In genomic region chr2:95388878-95389255, GRCh38 we compare ENCODE assay signal across 16 cellular contexts. TPM values are rescaled to one million over a fixed set of nuclear protein-coding genes. Genes with fewer than 3 reads are reported as not detected.
DNase-seq lines count a peak whose midpoint lies in the region; ATAC-seq and TF ChIP-seq lines count a peak whose summit lies in the region.
"Had no signal": no experiment of that assay in that cellular context is flagged by ENCODE, and none has a peak within 500 bp of the region (broad histone marks: within the 10 kb centered on the region; RNA-seq: fewer than 3 reads in every experiment).

No MANE protein-coding gene starts in this region.

- H2BK20ac ChIP-seq in IMR-90 (ENCODE audit: low read depth, low read length), result no peak overlapping the region

- dilution Hi-C loops in IMR-90 (cut with HindIII; ENCODE audit: low sequenced_read_pairs, unreplicated experiment), result no loop called here

- H3K27me3 Mint-ChIP-seq in activated naive CD8-positive, alpha-beta T cell treated with anti-CD3 and anti-CD28 coated beads, Interleukin-2, amount 10 ng/mL, durations not matched to agents 7 days and 5 days, result no peaks in the 10 kb centered on the region
- H3K27me3 Mint-ChIP-seq in activated naive CD8-positive, alpha-beta T cell treated with anti-CD3 and anti-CD28 coated beads for 36 hours, result no peaks in the 10 kb centered on the region
- H3K27me3 Mint-ChIP-seq in MCF 10A (ENCODE audit: insufficient read depth, unreplicated experiment), result no peaks in the 10 kb centered on the region
- peaks cover 0 to 3% (median 2%) of the 10 kb centered on the region in 3 donors for H3K27me3 Mint-ChIP-seq in immature natural killer cell (ENCODE audit: low read depth in 3 of 3)

- no peak overlapping the region for H3K4ac ChIP-seq in IMR-90 (ENCODE audit: low read depth, low read length)

- no peaks in the 10 kb centered on the region for H3K9me3 Mint-ChIP-seq in activated naive CD8-positive, alpha-beta T cell treated with anti-CD3 and anti-CD28 coated beads, Interleukin-2, amount 10 ng/mL, durations not matched to agents 7 days and 5 days
- no peaks in the 10 kb centered on the region for H3K9me3 Mint-ChIP-seq in activated naive CD8-positive, alpha-beta T cell treated with anti-CD3 and anti-CD28 coated beads for 36 hours
- H3K9me3 Mint-ChIP-seq in MCF 10A (ENCODE audit: unreplicated experiment) (no peaks in the 10 kb centered on the region), immature natural killer cell (no peaks in the 10 kb centered on the region)
- H3K9me3 Mint-ChIP-seq: IgD-negative memory B cell had no signal

- H3K4me3 Mint-ChIP-seq in activated naive CD8-positive, alpha-beta T cell treated with anti-CD3 and anti-CD28 coated beads, Interleukin-2, amount 10 ng/mL, durations not matched to agents 7 days and 5 days, result no peak overlapping the region
- no peak overlapping the region for H3K4me3 Mint-ChIP-seq in activated naive CD8-positive, alpha-beta T cell treated with anti-CD3 and anti-CD28 coated beads for 36 hours
- H3K4me3 Mint-ChIP-seq in MCF 10A (ENCODE audit: unreplicated experiment) (no peak overlapping the region), immature natural killer cell (no peak overlapping the region)
- H3K4me3 Mint-ChIP-seq: IgD-negative memory B cell had no signal

- no peak overlapping the region for H4K8ac ChIP-seq in IMR-90 (ENCODE audit: low read depth in 2 of 2, low read length in 2 of 2)

- no peak overlapping the region for H2BK15ac ChIP-seq in IMR-90 (ENCODE audit: low read depth, low read length)

- H3K4me3 ChIP-seq in IMR-90 (ENCODE audit: insufficient read depth, low read depth, low read length) (no peak overlapping the region), smooth muscle cell (no peak overlapping the region)
- H3K4me3 ChIP-seq: ovary, thoracic aorta had no signal

- H2BK120ac ChIP-seq in IMR-90 (ENCODE audit: low read depth, low read length), result no peak overlapping the region

- H3K14ac ChIP-seq in IMR-90 (replicated peaks; ENCODE audit: low read depth, low read length), result no peak overlapping the region

- peak; percentile 25 for ATAC-seq in activated naive CD8-positive, alpha-beta T cell treated with anti-CD3 and anti-CD28 coated beads, Interleukin-2, amount 10 ng/mL, durations not matched to agents 7 days and 5 days (ENCODE audit: low read depth)
- peak; percentile 30; the same call in 1 of the 2 replicates for ATAC-seq in IMR-90 (ENCODE audit: low read depth)

- H3K36me3 Mint-ChIP-seq in activated naive CD8-positive, alpha-beta T cell treated with anti-CD3 and anti-CD28 coated beads, Interleukin-2, amount 10 ng/mL, durations not matched to agents 7 days and 5 days, result no peaks in the 10 kb centered on the region
- H3K36me3 Mint-ChIP-seq in activated naive CD8-positive, alpha-beta T cell treated with anti-CD3 and anti-CD28 coated beads for 36 hours, result no peaks in the 10 kb centered on the region
- H3K36me3 Mint-ChIP-seq in MCF 10A (ENCODE audit: insufficient read depth, unreplicated experiment), result peaks cover 17% of the 10 kb centered on the region
- no peaks in the 10 kb centered on the region for H3K36me3 Mint-ChIP-seq in immature natural killer cell

- no peaks in the 10 kb centered on the region for H4K20me1 ChIP-seq in IMR-90 (ENCODE audit: insufficient read depth, low read length)
- H4K20me1 ChIP-seq in smooth muscle cell (ENCODE audit: low read depth), result no peaks in the 10 kb centered on the region

- H3K79me2 ChIP-seq in smooth muscle cell (ENCODE audit: low read depth), result no peaks in the 10 kb centered on the region

- H2AK5ac ChIP-seq in IMR-90 (ENCODE audit: low read depth, low read length), result no peak overlapping the region

- H3K23ac ChIP-seq in IMR-90 (ENCODE audit: low read depth, low read length), result no peak overlapping the region

- H3K9ac ChIP-seq in IMR-90 (ENCODE audit: low read depth, low read length), result no peak overlapping the region
- no peak overlapping the region for H3K9ac ChIP-seq in smooth muscle cell (ENCODE audit: low read depth)

- no peak overlapping the region for H3K27ac Mint-ChIP-seq in activated naive CD8-positive, alpha-beta T cell treated with anti-CD3 and anti-CD28 coated beads, Interleukin-2, amount 10 ng/mL, durations not matched to agents 7 days and 5 days
- no peak overlapping the region for H3K27ac Mint-ChIP-seq in activated naive CD8-positive, alpha-beta T cell treated with anti-CD3 and anti-CD28 coated beads for 36 hours
- H3K27ac Mint-ChIP-seq in MCF 10A (ENCODE audit: low read depth, unreplicated experiment), result no peak overlapping the region
- H3K27ac Mint-ChIP-seq in immature natural killer cell, result no peak overlapping the region
- H3K27ac Mint-ChIP-seq: IgD-negative memory B cell had no signal

- no peaks in the 10 kb centered on the region for H3F3A ChIP-seq in smooth muscle cell (ENCODE audit: low read depth)

- POLR2A ChIA-PET in activated naive CD8-positive, alpha-beta T cell treated with anti-CD3 and anti-CD28 coated beads, Interleukin-2, amount 10 ng/mL, durations not matched to agents 7 days and 5 days (lab: Charles Lee), result interaction anchor here (1.4 kb wide), 1 partner anchor 14 kb away, joined by 4 read pairs; the partner anchor contains the start of gene FAHD2A
- POLR2A ChIA-PET in IMR-90 (lab: Charles Lee; ENCODE audit: unreplicated experiment) (no interaction called here), MCF 10A (lab: Yijun Ruan, JAX) (interaction anchor here (1.0 to 2.3 kb wide), 2 partner anchors 14 to 43 kb away, joined by 5 to 16 read pairs; partner anchors contain the start of gene FAHD2A)

- peak overlapping the region; percentile 79 for H2AK9ac ChIP-seq in IMR-90 (replicated peaks; ENCODE audit: low read depth, low read length, poor library complexity)

- H3K4me1 Mint-ChIP-seq in activated naive CD8-positive, alpha-beta T cell treated with anti-CD3 and anti-CD28 coated beads, Interleukin-2, amount 10 ng/mL, durations not matched to agents 7 days and 5 days, result no peaks in the 10 kb centered on the region
- no peaks in the 10 kb centered on the region for H3K4me1 Mint-ChIP-seq in activated naive CD8-positive, alpha-beta T cell treated with anti-CD3 and anti-CD28 coated beads for 36 hours
- H3K4me1 Mint-ChIP-seq in MCF 10A (ENCODE audit: insufficient read depth, unreplicated experiment) (peaks cover 13% of the 10 kb centered on the region), immature natural killer cell (no peaks in the 10 kb centered on the region)
- H3K4me1 Mint-ChIP-seq: IgD-negative memory B cell had no signal

- TF ChIP-seq RAD21 in IMR-90 (IDR thresholded peaks at IDR 0.05; ENCODE audit: low read length), result no peak

- no peak for DNase-seq in activated naive CD8-positive, alpha-beta T cell treated with anti-CD3 and anti-CD28 coated beads, Interleukin-2, amount 10 ng/mL, durations not matched to agents 7 days and 5 days
- DNase-seq in activated naive CD8-positive, alpha-beta T cell treated with anti-CD3 and anti-CD28 coated beads for 36 hours, result no peak
- DNase-seq in IMR-90 (no peak), MCF 10A (ENCODE audit: unreplicated experiment) (peak; percentile 41), smooth muscle cell (lab: John Stamatoyannopoulos, UW; ENCODE audit: unreplicated experiment) (no peak), immature natural killer cell (no peak), GOT3 (lab: John Stamatoyannopoulos, UW) (no peak), HT-29 (ENCODE audit: low spot score) (no peak)
- DNase-seq: activated gamma-delta T cell treated with Interleukin-2 at 50 U/mL for 16 hours; effector CD4-positive, alpha-beta T cell; NCI-H1417 treated with DMSO at 0.1 percent for 48 hours had no signal

- H3K36me3 ChIP-seq in IMR-90 (ENCODE audit: control insufficient read depth, insufficient read depth, low read length) (no peaks in the 10 kb centered on the region), smooth muscle cell (ENCODE audit: low read depth) (no peaks in the 10 kb centered on the region)
- H3K36me3 ChIP-seq: breast epithelium, ovary, thoracic aorta had no signal

- in situ Hi-C loops in IMR-90 (cut with MboI; ENCODE audit: low sequenced_read_pairs), result no loop called here

- no peak overlapping the region for H4K5ac ChIP-seq in IMR-90 (ENCODE audit: low read depth, low read length)

- H3K56ac ChIP-seq in IMR-90 (ENCODE audit: extremely low read depth, insufficient read depth, low read length), result no peak overlapping the region

- TF ChIP-seq CTCF in IMR-90 (conservative IDR thresholded peaks at IDR 0.05; ENCODE audit: low read depth, low read length), result no peak
- no peak for TF ChIP-seq CTCF in MCF 10A (IDR thresholded peaks at IDR 0.05; ENCODE audit: unreplicated experiment)
- TF ChIP-seq CTCF in smooth muscle cell (IDR thresholded peaks at IDR 0.05; ENCODE audit: borderline replicate concordance, insufficient read depth, poor library complexity, severe bottlenecking), result no peak

- CTCF ChIA-PET in IMR-90 (lab: Yijun Ruan, JAX), result interaction anchor here (0.7 to 1.3 kb wide), 9 partner anchors 10 to 376 kb away, joined by 3 to 9 read pairs (median 4); partner anchors contain the start of gene FAHD2A
- CTCF ChIA-PET in MCF 10A (lab: Yijun Ruan, JAX), result interaction anchor here (0.7 to 3.4 kb wide), 17 partner anchors 9 to 1185 kb away, joined by 3 to 19 read pairs (median 4); partner anchors contain the start of gene FAHD2A

- H2AFZ ChIP-seq in IMR-90 (replicated peaks; ENCODE audit: low read length, poor library complexity) (peak overlapping the region; percentile 95), smooth muscle cell (ENCODE audit: low read depth) (no peak overlapping the region)

- no peaks in the 10 kb centered on the region for H3K9me1 ChIP-seq in IMR-90 (ENCODE audit: insufficient read depth, low read length)

- H3K4me2 ChIP-seq in IMR-90 (ENCODE audit: low read depth, low read length) (no peak overlapping the region), smooth muscle cell (peak overlapping the region; percentile 58)

- H3K27me3 ChIP-seq in IMR-90 (ENCODE audit: control insufficient read depth, insufficient read depth, low read length) (peaks cover 2% of the 10 kb centered on the region; the same call in 1 of the 2 replicates), smooth muscle cell (ENCODE audit: low read depth) (no peaks in the 10 kb centered on the region)
- H3K27me3 ChIP-seq: ovary had no signal

- H3K9me3 ChIP-seq in IMR-90 (ENCODE audit: control insufficient read depth, insufficient read depth, low read length) (no peaks in the 10 kb centered on the region), smooth muscle cell (replicated peaks; ENCODE audit: low read depth) (no peaks in the 10 kb centered on the region)
- H3K9me3 ChIP-seq: breast epithelium, Caco-2, ovary, thoracic aorta had no signal

- H4K91ac ChIP-seq in IMR-90 (ENCODE audit: insufficient read depth, low read depth, low read length), result no peak overlapping the region

- no peak overlapping the region for H3K18ac ChIP-seq in IMR-90 (ENCODE audit: low read depth, low read length)

- WGBS in IMR-90 (ENCODE audit: extremely low coverage in 2 of 2, insufficient read length in 1 of 2), 2 experiments, result 61% methylated on average over 3 of the region's 16 CpGs; no CpG with 5 or more reads in 1 of the 2 experiments
- 36% methylated on average over 16 of the region's 16 CpGs for WGBS in smooth muscle cell (ENCODE audit: low lambda C conversion rate)

- no peak overlapping the region for H3K27ac ChIP-seq in IMR-90 (ENCODE audit: insufficient read depth, low read length)
- no peak overlapping the region for H3K27ac ChIP-seq in smooth muscle cell (ENCODE audit: low read depth)
- H3K27ac ChIP-seq: breast epithelium, ovary, thoracic aorta had no signal

- no peaks in the 10 kb centered on the region for H3K4me1 ChIP-seq in IMR-90 (ENCODE audit: control insufficient read depth, insufficient read depth, low read length)
- no peaks in the 10 kb centered on the region for H3K4me1 ChIP-seq in smooth muscle cell (ENCODE audit: low read depth)
- H3K4me1 ChIP-seq: breast epithelium had no signal

- no peak for TF ChIP-seq POLR2A in IMR-90 (IDR thresholded peaks at IDR 0.05; ENCODE audit: low read depth, low read length)

- intact Hi-C loops in IMR-90 (cut with micrococcal nuclease), result loop anchor here (1.0 kb wide), 1 partner anchor 338 kb away; no protein-coding TSS in a partner anchor
- intact Hi-C loops in MCF 10A (cut with micrococcal nuclease), result no loop called here

- no peaks in the 10 kb centered on the region for H3K79me1 ChIP-seq in IMR-90 (ENCODE audit: low read depth in 1 of 2, low read length in 2 of 2)

- no TSS peak for BruUV-seq in IMR-90 (replicated peaks; lab: Mats Ljungman, UMichigan)
- BruUV-seq in MCF 10A (replicated peaks; lab: Mats Ljungman, UMichigan), result no TSS peak

- H2BK5ac ChIP-seq in IMR-90 (ENCODE audit: low read depth, low read length, poor library complexity, severe bottlenecking), result no peak overlapping the region

RNA-seq across cellular contexts. Expression of gene FAHD2A, which starts 13.6 kb away (rescaled TPM):
- 10 to 100 TPM; 34.8 to 38.2 TPM for total RNA-seq in activated naive CD8-positive, alpha-beta T cell treated with anti-CD3 and anti-CD28 coated beads, Interleukin-2, amount 10 ng/mL, durations not matched to agents 7 days and 5 days
- 10 to 100 TPM; 33.2 to 33.6 TPM for total RNA-seq in activated naive CD8-positive, alpha-beta T cell treated with anti-CD3 and anti-CD28 coated beads for 36 hours
- 35.0 and 36.2 TPM in 2 replicates for total RNA-seq in IMR-90 (2012; rRNA removed)
- 34.0 and 35.1 TPM in 2 replicates for polyA plus RNA-seq in IMR-90 (2012; rRNA removed)
- 30.2 and 32.1 TPM in 2 replicates for polyA plus RNA-seq in IMR-90 (2012; cell fraction: cytosol; rRNA removed)
- 64.5 and 80.7 TPM in 2 replicates for polyA plus RNA-seq in IMR-90 (2012; cell fraction: nucleus; rRNA removed; ENCODE audit: low replicate concordance)
- total RNA-seq in MCF 10A (2022), result 23.9 and 24.1 TPM in 2 replicates
- 28.0 and 32.2 TPM in 2 replicates for total RNA-seq in smooth muscle cell
- polyA plus RNA-seq in smooth muscle cell, result 40.3 and 44.6 TPM in 2 replicates
- polyA plus RNA-seq in immature natural killer cell, result 10 to 100 TPM; 12.6 to 24.3 (median 15.1) TPM
- 20.8 and 26.2 TPM in 2 replicates for total RNA-seq in HT-29 (2014; rRNA removed; shearing (Covaris generic))
